ENCODE assay signal across 20 cellular contexts in the genomic region with DNA sequence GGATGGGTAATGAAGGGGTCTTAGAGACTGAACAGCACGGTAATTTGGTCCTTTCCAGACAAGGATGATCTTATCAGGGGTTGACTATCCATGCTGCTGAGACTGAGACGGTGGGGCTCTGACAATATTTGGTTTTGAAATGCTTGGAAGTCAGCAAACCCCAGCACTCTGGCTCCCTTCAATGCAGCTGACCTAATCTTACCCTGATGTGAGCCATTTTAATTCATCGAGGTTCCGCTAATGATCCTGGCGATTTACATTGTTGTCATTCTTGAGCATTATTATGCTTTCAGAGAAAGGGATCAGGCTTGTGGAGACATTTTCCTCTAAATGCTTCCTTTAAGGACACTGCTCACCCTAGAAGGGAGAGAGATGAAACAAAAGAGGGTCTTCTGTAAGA.
A peak's percentile ranks its signal among the peaks of the same experiment; 100 is the strongest.
DNase-seq lines count a peak whose midpoint lies in the region; ATAC-seq and TF ChIP-seq lines count a peak whose summit lies in the region.
"Had no signal": no experiment of that assay in that cellular context is flagged by ENCODE, and none has a peak within 500 bp of the region (broad histone marks: within the 10 kb centered on the region; RNA-seq: fewer than 3 reads in every experiment).

No MANE protein-coding gene starts in this region.

- no peak overlapping the region for H3K4me3 ChIP-seq in HUES64 (ENCODE audit: low read length)

- H3K4me1 ChIP-seq in HUES64 (ENCODE audit: insufficient read depth, low read length): peaks cover 13% of the 10 kb centered on the region

- DNase-seq in iPS DF 19.7 (ENCODE audit: low read depth, low spot score) (peak; percentile 35), mesothelial cell of epicardium (ENCODE audit: low spot score in 2 of 2, unreplicated experiment in 2 of 2) (no peak), medulla oblongata (ENCODE audit: extremely low spot score) (no peak), SKM-1 treated with dmso at 0.1 percent for 144 hours (lab: John Stamatoyannopoulos, UW; ENCODE audit: unreplicated experiment) (no peak)
- DNase-seq: AML-193; DMS79; MV-4-11; NCI-H187; NCI-H2107; NCI-H510A; NCI-H748 treated with DMSO at 0.1 percent for 48 hours; NK-92 treated with Interleukin-12 subunit alpha and Interleukin-12 subunit beta, amount 100 ng/mL, for 24 hours; SHP77 had no signal

- no peak overlapping the region for H3K4me3 Mint-ChIP-seq in mesothelial cell of epicardium

- no peaks in the 10 kb centered on the region for H3K9me3 ChIP-seq in HUES64 (ENCODE audit: insufficient read depth, low read depth, low read length)

- no peak overlapping the region for H3K9ac ChIP-seq in HUES64 (ENCODE audit: low read depth, low read length)
- H3K9ac ChIP-seq: KMS-11 had no signal

- no peaks in the 10 kb centered on the region for H3K36me3 Mint-ChIP-seq in mesothelial cell of epicardium

- H3K27me3 Mint-ChIP-seq in mesothelial cell of epicardium (ENCODE audit: low read depth): peaks cover 10% of the 10 kb centered on the region

- peak overlapping the region; percentile 52 for H3K27ac Mint-ChIP-seq in mesothelial cell of epicardium

- TF ChIP-seq CTCF in mesothelial cell of epicardium (IDR thresholded peaks at IDR 0.05; ENCODE audit: unreplicated experiment): no peak

- no peaks in the 10 kb centered on the region for H3K27me3 ChIP-seq in HUES64 (ENCODE audit: insufficient read depth, low read length)

- no peak for ATAC-seq in HG03521 (IDR thresholded peaks at IDR 0.05; ENCODE audit: unreplicated experiment)
- ATAC-seq in GM21360 (IDR thresholded peaks at IDR 0.05; ENCODE audit: unreplicated experiment): no peak
- ATAC-seq: HCT116, SK-N-SH treated with all-trans-retinoic acid at 6 μM for 48 hours had no signal

- peaks cover 5% of the 10 kb centered on the region for H3K9me3 Mint-ChIP-seq in mesothelial cell of epicardium

- H3K27ac ChIP-seq in HUES64 (ENCODE audit: low read depth, low read length): peak overlapping the region; percentile 54; the same call in 1 of the 2 replicates
- H3K27ac ChIP-seq: C4-2B, KMS-11 had no signal

- peaks cover 23% of the 10 kb centered on the region for H3K4me1 Mint-ChIP-seq in mesothelial cell of epicardium

- H3K36me3 ChIP-seq in HUES64 (ENCODE audit: insufficient read depth, low read length): no peaks in the 10 kb centered on the region

- 38% methylated on average over 5 of the region's 5 CpGs for WGBS in HUES64
